In the genomic region with DNA sequence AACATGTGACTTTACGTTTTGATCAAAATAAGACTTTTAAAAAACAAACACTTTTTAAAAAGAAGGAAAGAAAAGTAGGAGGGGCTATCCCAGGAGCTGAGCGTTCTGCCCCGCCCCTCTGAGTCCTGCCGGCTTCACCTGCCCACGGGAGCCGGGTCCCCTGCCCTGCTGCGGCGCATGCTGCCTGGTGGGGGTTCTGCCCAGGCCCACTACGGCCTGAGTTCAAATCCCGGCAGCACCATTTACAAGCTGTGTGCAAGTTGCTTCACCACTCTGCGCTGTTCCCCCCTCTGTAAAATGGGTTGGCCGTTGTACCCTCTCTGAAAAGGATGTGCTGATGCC, we compare ENCODE assay signal across 8 cellular contexts. TPM values are rescaled to one million over a fixed set of nuclear protein-coding genes. Genes with fewer than 3 reads are reported as not detected.
A peak's percentile ranks its signal among the peaks of the same experiment; 100 is the strongest.
DNase-seq lines count a peak whose midpoint lies in the region; ATAC-seq, FAIRE-seq and TF ChIP-seq lines count a peak whose summit lies in the region.

No MANE protein-coding gene starts in this region.

- H3K4me1 Mint-ChIP-seq in brain = peaks cover 38% of the 10 kb centered on the region

- no peaks in the 10 kb centered on the region for H3K9me3 Mint-ChIP-seq in brain

- intact Hi-C loops in left colon (cut with DNase I, micrococcal nuclease) = no loop called here

- DNase-seq in NCI-H345 (lab: John Stamatoyannopoulos, UW) (peak; percentile 60), NCI-H345 treated with DMSO at 0.1 percent for 48 hours (lab: John Stamatoyannopoulos, UW; ENCODE audit: unreplicated experiment) (no peak), left colon (peak in 1 of 2 donors; percentile 50), left lobe of liver (ENCODE audit: low spot score) (no peak), inferior parietal cortex (ENCODE audit: extremely low spot score) (no peak), RCC 7860 (ENCODE audit: low spot score) (no peak)

- H3K27ac ChIP-seq in temporal lobe (ENCODE audit: low read depth, low read length) = peak overlapping the region; percentile 93

- TF ChIP-seq CTCF in brain (conservative IDR thresholded peaks at IDR 0.05) = no peak

- FAIRE-seq in RCC 7860 (lab: Jason Lieb, UNC) = no peak

- peaks cover 8% of the 10 kb centered on the region for H3K36me3 Mint-ChIP-seq in brain

- H3K4me3 Mint-ChIP-seq in brain = peak overlapping the region; percentile 44 to 83 (median 68)

- ATAC-seq in left colon (peak; percentile 61), left lobe of liver (no peak)

- H3K27me3 Mint-ChIP-seq in brain = peaks cover 34% of the 10 kb centered on the region

- H3K27ac Mint-ChIP-seq in brain = peak overlapping the region in 3 of 5 experiments; percentile 60 to 89 (median 60)

RNA-seq across cellular contexts. Expression of gene GSN, which starts 31.1 kb away (rescaled TPM):
- polyA plus RNA-seq in brain (ENCODE audit: insufficient read depth, low read depth, low replicate concordance) = 430 TPM
- total RNA-seq in left colon (100 to 1,000 TPM; 404 to 854 TPM), temporal lobe (18.2 TPM), left lobe of liver (30.8 TPM)

Comparison
In these comparisons a context has a peak if more than half of its experiments do, and no peak if none do; other contexts are left out.
1. RNA of gene GSN, which starts 31.1 kb away (total RNA-seq): 404 to 854 TPM in left colon; 30.8 TPM in left lobe of liver (single experiment) and 18.2 TPM in temporal lobe (single experiment); every median in the first group is over 10 times any median in the second.